Comparison of ENCODE assay signal across 25 cellular contexts in genomic region chr4:171717231-171717720, GRCh38.
"Had no signal": no experiment of that assay in that cellular context is flagged by ENCODE, and none has a peak within 500 bp of the region (broad histone marks: within the 10 kb centered on the region; RNA-seq: fewer than 3 reads in every experiment).

No MANE protein-coding gene starts in this region.

- H3K36me3 ChIP-seq: stomach, suprapubic skin, thoracic aorta, thyroid gland, tibial artery, tibial nerve, transverse colon, upper lobe of left lung, upper lobe of right lung, uterus, vagina had no signal

- H3K4me1 ChIP-seq: stomach, suprapubic skin, testis, thyroid gland, tibial artery, tibial nerve, transverse colon, upper lobe of left lung, upper lobe of right lung, uterus, vagina had no signal

- H3K27ac ChIP-seq: stomach, suprapubic skin, testis, thoracic aorta, thyroid gland, tibial artery, tibial nerve, transverse colon, upper lobe of left lung, upper lobe of right lung, uterus, vagina had no signal

- H3K27me3 ChIP-seq: stomach, suprapubic skin, testis, thyroid gland, tibial artery, tibial nerve, transverse colon, upper lobe of left lung, upper lobe of right lung, uterus, vagina had no signal

- FAIRE-seq: urothelium cell line had no signal

- H3K4me3 ChIP-seq: stomach, suprapubic skin, testis, thoracic aorta, thyroid gland, tibial artery, tibial nerve, transverse colon, upper lobe of left lung, upper lobe of right lung, uterus, vagina had no signal

- DNase-seq: stimulated activated CD4-positive, alpha-beta T cell treated with anti-CD3 and anti-CD28 coated beads, Interleukin-2, amount 100 ng/mL, for 48 hours; stimulated activated CD4-positive, alpha-beta T cell treated with anti-CD3 and anti-CD28 coated beads, Interleukin-4, amount 100 ng/mL, for 1 hour; stimulated activated CD4-positive, alpha-beta T cell treated with anti-CD3 and anti-CD28 coated beads, Interleukin-4, amount 100 ng/mL, for 24 hours; stimulated activated CD4-positive, alpha-beta T cell treated with anti-CD3 and anti-CD28 coated beads, Interleukin-4, amount 100 ng/mL, for 4 hours; stimulated activated CD8-positive, alpha-beta memory T cell treated with anti-CD3 and anti-CD28 coated beads, Interleukin-4, amount 100 ng/mL, for 48 hours; stimulated activated naive B cell treated with anti-CD40 and anti-IgM and Interleukin-4, amounts not matched to agents 10 μg/mL and 1 μg/mL and 100 μg/mL, for 72 hours; stimulated activated naive CD4-positive, alpha-beta T cell; stimulated activated naive CD4-positive, alpha-beta T cell treated with Interleukin-2 at 50 U/mL for 16 hours; stimulated activated naive CD8-positive, alpha-beta T cell treated with anti-CD3 and anti-CD28 coated beads, Interleukin-15, amount 100 ng/mL, for 72 hours; stimulated activated naive CD8-positive, alpha-beta T cell treated with anti-CD3 and anti-CD28 coated beads, Interleukin-15, Interleukin-2, amounts not matched to agents 100 U/mL and 50 U/mL, for 24 hours; stomach; substantia nigra; testis; thyroid gland; tibial artery; transverse colon; trophoblast cell; upper lobe of left lung; upper lobe of right lung; uterus had no signal

- H3K9me3 ChIP-seq: testis, thoracic aorta, thyroid gland, tibial artery, transverse colon, upper lobe of right lung, uterus, vagina had no signal
